In the genomic region with DNA sequence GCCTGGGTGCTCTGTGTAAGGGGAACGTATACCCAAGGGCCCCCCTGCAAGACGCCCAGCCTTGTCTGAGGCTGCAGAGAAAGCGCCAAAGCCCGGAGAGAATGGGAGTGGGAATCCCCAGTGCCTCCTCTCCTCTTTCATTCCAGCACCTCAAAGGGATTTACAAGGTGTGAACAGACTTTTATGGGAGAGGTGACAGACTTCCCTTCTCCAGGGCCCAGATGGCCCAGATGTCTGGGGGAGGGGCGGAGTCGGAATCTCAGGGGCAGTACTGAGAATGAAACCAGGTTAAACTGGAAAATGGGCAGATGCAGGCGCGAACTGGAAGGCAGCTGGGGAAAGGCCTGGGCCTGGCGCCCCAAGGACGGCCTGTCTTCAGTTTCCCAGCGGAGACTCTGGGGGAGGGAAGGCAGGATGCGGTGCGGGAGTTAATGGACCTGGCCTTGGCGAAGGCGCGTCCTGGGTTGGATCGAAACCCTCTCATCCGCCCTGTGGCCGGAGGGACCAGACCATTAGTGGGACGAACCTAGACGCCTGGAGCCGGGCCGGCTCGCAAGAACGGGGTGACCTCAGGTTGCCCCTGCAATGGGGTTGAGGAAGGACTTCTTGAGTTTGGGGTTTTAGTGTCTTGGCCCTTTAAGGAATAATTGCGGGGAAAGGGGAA, we compare ENCODE assay signal across 8 cellular contexts. TPM values are rescaled to one million over a fixed set of nuclear protein-coding genes. Genes with fewer than 3 reads are reported as not detected.
DNase-seq lines count a peak whose midpoint lies in the region; ATAC-seq and TF ChIP-seq lines count a peak whose summit lies in the region.

No MANE protein-coding gene starts in this region.

- TF ChIP-seq CTCF in GM23338 (conservative IDR thresholded peaks at IDR 0.05; ENCODE audit: low read depth in 2 of 2) (no peak), uterus (IDR thresholded peaks at IDR 0.05) (no peak)

- peaks cover 36% of the 10 kb centered on the region for H3K4me1 ChIP-seq in GM23338 (ENCODE audit: insufficient read depth)
- peaks cover 35 to 39% of the 10 kb centered on the region in 2 donors for H3K4me1 ChIP-seq in duodenal mucosa (ENCODE audit: control insufficient read depth in 1 of 2, insufficient read depth in 2 of 2, low read length in 2 of 2)
- peaks cover 34% of the 10 kb centered on the region for H3K4me1 ChIP-seq in muscle layer of colon (ENCODE audit: insufficient read depth, low read length)
- peaks cover 0 to 22% of the 10 kb centered on the region in 2 donors for H3K4me1 ChIP-seq in uterus

- peak overlapping the region; percentile 95 for H3K4me2 ChIP-seq in GM23338

- intact Hi-C loops in uterus (cut with DNase I; ENCODE audit: low total_unique reads): no loop called here

- DNase-seq in GM23338 (ENCODE audit: low spot score) (peak; percentile 67), T-cell (peak in 5 of 34 experiments; percentile 11 to 18 (median 15)), uterus (peak; percentile 63 to 64), NCI-H2227 (lab: John Stamatoyannopoulos, UW; ENCODE audit: unreplicated experiment) (no peak), NCI-H1930 (lab: John Stamatoyannopoulos, UW) (no peak), DMS79 treated with DMSO at 0.1 percent for 48 hours (lab: John Stamatoyannopoulos, UW) (no peak)

- H3K9me3 ChIP-seq in duodenal mucosa (ENCODE audit: control insufficient read depth in 1 of 2, low read length in 2 of 2): no peaks in the 10 kb centered on the region
- H3K9me3 ChIP-seq in muscle layer of colon (ENCODE audit: low read length): no peaks in the 10 kb centered on the region
- H3K9me3 ChIP-seq in uterus: no peaks in the 10 kb centered on the region

- H3K27ac Mint-ChIP-seq in GM23338 (peak overlapping the region; percentile 95), T-cell (peak overlapping the region; percentile 92 to 93)

- H3K27me3 Mint-ChIP-seq in GM23338 (ENCODE audit: insufficient read depth, low read depth, poor library complexity) (peaks cover 20% of the 10 kb centered on the region), T-cell (no peaks in the 10 kb centered on the region)

- ATAC-seq in GM23338 (no peak), T-cell (replicated peaks in 1 of 4) (no peak)

- H3K27ac ChIP-seq in GM23338 (ENCODE audit: low read depth) (peak overlapping the region; percentile 95), duodenal mucosa (ENCODE audit: low read depth, low read length) (peak overlapping the region; percentile 71), muscle layer of colon (ENCODE audit: low read depth, low read length) (peak overlapping the region; percentile 98), uterus (peak overlapping the region; percentile 87 to 99)

- H3F3A ChIP-seq in GM23338 (replicated peaks; ENCODE audit: low read depth): 0 out of 2 replicates have a peak, but pooled peaks cover 11% of the 10 kb centered on the region

- CTCF ChIA-PET in T-cell (lab: Charles Lee): interaction anchor here in 1 of 2 donors (0.5 to 3.4 kb wide), 7 partner anchors 30 to 205 kb away, joined by 3 to 51 read pairs (median 4); partner anchors contain the start of gene SH2D3A

- H3K9me3 Mint-ChIP-seq in GM23338 (no peaks in the 10 kb centered on the region), T-cell (no peaks in the 10 kb centered on the region)

- no peaks in the 10 kb centered on the region for H3K9me2 ChIP-seq in GM23338 (ENCODE audit: insufficient read depth)

- peak overlapping the region; percentile 58 for H3K4me3 ChIP-seq in GM23338
- H3K4me3 ChIP-seq in duodenal mucosa (ENCODE audit: low read depth in 1 of 2, low read length in 2 of 2): peak overlapping the region; percentile 62
- H3K4me3 ChIP-seq in muscle layer of colon (ENCODE audit: low read depth in 1 of 2, low read length in 2 of 2): peak overlapping the region; percentile 50 to 55
- peak overlapping the region; percentile 30 to 35 for H3K4me3 ChIP-seq in uterus

- peaks cover 34% of the 10 kb centered on the region for H3K79me2 ChIP-seq in GM23338 (replicated peaks; ENCODE audit: insufficient read depth)

- H3K4me3 Mint-ChIP-seq in GM23338: peak overlapping the region; percentile 95
- H3K4me3 Mint-ChIP-seq in T-cell: peak overlapping the region; percentile 94 to 96 (median 95)

- H4K20me1 ChIP-seq in GM23338 (replicated peaks; ENCODE audit: insufficient read depth): peaks cover 15% of the 10 kb centered on the region; the same call in 1 of the 2 replicates

- peaks cover 50% of the 10 kb centered on the region for H3K4me1 Mint-ChIP-seq in GM23338
- H3K4me1 Mint-ChIP-seq in T-cell: peaks cover 31 to 41% (median 35%) of the 10 kb centered on the region in 3 donors

- H3K9ac ChIP-seq in duodenal mucosa (ENCODE audit: low read depth in 1 of 2, low read length in 2 of 2) (peak overlapping the region; percentile 74 to 88), muscle layer of colon (ENCODE audit: low read length) (peak overlapping the region; percentile 11)

- H2AFZ ChIP-seq in GM23338: peak overlapping the region; percentile 89

- POLR2A ChIA-PET in T-cell (lab: Charles Lee): no interaction called here

- H3K36me3 Mint-ChIP-seq in GM23338 (ENCODE audit: low read depth): peaks cover 18% of the 10 kb centered on the region
- no peaks in the 10 kb centered on the region for H3K36me3 Mint-ChIP-seq in T-cell

- TF ChIP-seq POLR2A in uterus (IDR thresholded peaks at IDR 0.05): peak in 1 of 2 donors; percentile 21

- 0 out of 2 replicates have a peak, but pooled peaks cover 12% of the 10 kb centered on the region for H3K36me3 ChIP-seq in GM23338 (ENCODE audit: insufficient read depth)
- peaks cover 6 to 11% of the 10 kb centered on the region in 2 donors for H3K36me3 ChIP-seq in duodenal mucosa (ENCODE audit: control insufficient read depth in 1 of 2, insufficient read depth in 2 of 2, low read length in 2 of 2)
- H3K36me3 ChIP-seq in muscle layer of colon (ENCODE audit: insufficient read depth, low read length): peaks cover 10% of the 10 kb centered on the region
- no peaks in the 10 kb centered on the region for H3K36me3 ChIP-seq in uterus

- H3K27me3 ChIP-seq in GM23338 (ENCODE audit: insufficient read depth): no peaks in the 10 kb centered on the region
- H3K27me3 ChIP-seq in duodenal mucosa (ENCODE audit: control insufficient read depth in 1 of 2, insufficient read depth in 2 of 2, low read length in 2 of 2): no peaks in the 10 kb centered on the region
- H3K27me3 ChIP-seq in muscle layer of colon (ENCODE audit: control insufficient read depth in 1 of 2, insufficient read depth in 2 of 2, low read length in 2 of 2): no peaks in the 10 kb centered on the region
- H3K27me3 ChIP-seq in uterus: no peaks in the 10 kb centered on the region

TF ChIP-seq in GM23338, 12 proteins besides CTCF, POLR2A, EP300 and RAD21 (continues in another document):
- TF ChIP-seq CREB1 (CRISPR knock-in tag; IDR thresholded peaks at IDR 0.05; ENCODE audit: low read depth): no peak
- no peak for TF ChIP-seq ZNF331 (CRISPR knock-in tag; IDR thresholded peaks at IDR 0.05; ENCODE audit: low read depth)
- no peak for TF ChIP-seq STAT1 (IDR thresholded peaks at IDR 0.05; ENCODE audit: unreplicated experiment)
- TF ChIP-seq, protein P1, sequence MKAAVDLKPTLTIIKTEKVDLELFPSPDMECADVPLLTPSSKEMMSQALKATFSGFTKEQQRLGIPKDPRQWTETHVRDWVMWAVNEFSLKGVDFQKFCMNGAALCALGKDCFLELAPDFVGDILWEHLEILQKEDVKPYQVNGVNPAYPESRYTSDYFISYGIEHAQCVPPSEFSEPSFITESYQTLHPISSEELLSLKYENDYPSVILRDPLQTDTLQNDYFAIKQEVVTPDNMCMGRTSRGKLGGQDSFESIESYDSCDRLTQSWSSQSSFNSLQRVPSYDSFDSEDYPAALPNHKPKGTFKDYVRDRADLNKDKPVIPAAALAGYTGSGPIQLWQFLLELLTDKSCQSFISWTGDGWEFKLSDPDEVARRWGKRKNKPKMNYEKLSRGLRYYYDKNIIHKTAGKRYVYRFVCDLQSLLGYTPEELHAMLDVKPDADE (IDR thresholded peaks at IDR 0.05): no peak
- TF ChIP-seq NANOG (IDR thresholded peaks at IDR 0.05; ENCODE audit: borderline replicate concordance): no peak
- TF ChIP-seq ZNF114 (CRISPR knock-in tag; IDR thresholded peaks at IDR 0.05): no peak
- no peak for TF ChIP-seq EZH2 (IDR thresholded peaks at IDR 0.05; ENCODE audit: low read depth, unreplicated experiment)
- no peak for TF ChIP-seq EZH2phosphoT487 (IDR thresholded peaks at IDR 0.05; ENCODE audit: unreplicated experiment)

RNA-seq across cellular contexts. Expression of gene TRIP10, which starts 0.6 kb away (rescaled TPM):
- total RNA-seq in GM23338 (2014; rRNA removed; shearing (Covaris generic)): 46.2 and 56.8 TPM in 2 replicates
- 65.4 and 68.5 TPM in 2 replicates for polyA plus RNA-seq in GM23338 (2016; fragmentation: Nextera tagmentation; extraction: Ambion mirVana)
- total RNA-seq in T-cell (1 to 10 TPM; 2.6 to 8.7 (median 7.3) TPM), uterus (100 to 1,000 TPM in 1 of 4 donors, 10 to 100 TPM in 3; 36.0 to 144 (median 48.2) TPM)

RNA-seq across cellular contexts. Expression of gene GPR108, which starts 1.5 kb away (rescaled TPM):
- 42.6 and 57.9 TPM in 2 replicates for total RNA-seq in GM23338 (2014; rRNA removed; shearing (Covaris generic))
- 44.8 and 45.9 TPM in 2 replicates for polyA plus RNA-seq in GM23338 (2016; fragmentation: Nextera tagmentation; extraction: Ambion mirVana)
- total RNA-seq in T-cell (10 to 100 TPM; 51.8 to 83.3 (median 58.4) TPM), uterus (100 to 1,000 TPM in 2 of 4 donors, 10 to 100 TPM in 2; 38.6 to 147 (median 111) TPM)

RNA-seq across cellular contexts. Expression of gene C3, which starts 18.4 kb away (rescaled TPM):
- total RNA-seq in GM23338 (2014; rRNA removed; shearing (Covaris generic)): 4.8 and 17.7 TPM in 2 replicates
- polyA plus RNA-seq in GM23338 (2016; fragmentation: Nextera tagmentation; extraction: Ambion mirVana): 5.1 and 7.5 TPM in 2 replicates
- total RNA-seq in T-cell (10 to 100 TPM in 1 of 5 donors, 1 to 10 TPM in 3, not detected in 1; 1.1 to 10.6 (median 7.6) TPM), uterus (1,000 to 10,000 TPM in 1 of 4 donors, 100 to 1,000 TPM in 2, 10 to 100 TPM in 1; 45.4 to 1,093 (median 422) TPM)

RNA-seq across cellular contexts. Expression of gene SH2D3A, which starts 28.4 kb away (rescaled TPM):
- 25.6 and 38.4 TPM in 2 replicates for total RNA-seq in GM23338 (2014; rRNA removed; shearing (Covaris generic))
- 20.7 and 24.6 TPM in 2 replicates for polyA plus RNA-seq in GM23338 (2016; fragmentation: Nextera tagmentation; extraction: Ambion mirVana)
- 10 to 100 TPM; 61.7 to 83.7 (median 73.6) TPM for total RNA-seq in T-cell
- total RNA-seq in uterus: 1 to 10 TPM in 2 of 4 donors, not detected in 2; 1.0 to 5.4 TPM

RNA-seq across cellular contexts. Expression of gene VAV1, which starts 33.6 kb away (rescaled TPM):
- 1.7 and 1.8 TPM in 2 replicates for total RNA-seq in GM23338 (2014; rRNA removed; shearing (Covaris generic))
- polyA plus RNA-seq in GM23338 (2016; fragmentation: Nextera tagmentation; extraction: Ambion mirVana): 0.82 and 1.0 TPM in 2 replicates
- total RNA-seq in T-cell: 100 to 1,000 TPM in 2 of 5 donors, 10 to 100 TPM in 3; 82.5 to 114 (median 92.2) TPM
- 1 to 10 TPM in 3 of 4 donors, under 1 TPM in 1; 0.29 to 7.9 (median 4.6) TPM for total RNA-seq in uterus

Comparison
In these comparisons a context has a peak if more than half of its experiments do, and no peak if none do; other contexts are left out.
1. DNase-seq: peak in GM23338 (single experiment) and uterus (2 of 2); none in NCI-H2227 (single experiment), NCI-H1930 (0 of 2) and DMS79 treated with DMSO at 0.1 percent for 48 hours (single experiment).
2. Peak in every context shown above with its lines, with median percentiles within 50 percentile points of each other: H3K27ac ChIP-seq and H3K4me3 ChIP-seq.